ENCODE assay signal across 8 cellular contexts in the genomic region with DNA sequence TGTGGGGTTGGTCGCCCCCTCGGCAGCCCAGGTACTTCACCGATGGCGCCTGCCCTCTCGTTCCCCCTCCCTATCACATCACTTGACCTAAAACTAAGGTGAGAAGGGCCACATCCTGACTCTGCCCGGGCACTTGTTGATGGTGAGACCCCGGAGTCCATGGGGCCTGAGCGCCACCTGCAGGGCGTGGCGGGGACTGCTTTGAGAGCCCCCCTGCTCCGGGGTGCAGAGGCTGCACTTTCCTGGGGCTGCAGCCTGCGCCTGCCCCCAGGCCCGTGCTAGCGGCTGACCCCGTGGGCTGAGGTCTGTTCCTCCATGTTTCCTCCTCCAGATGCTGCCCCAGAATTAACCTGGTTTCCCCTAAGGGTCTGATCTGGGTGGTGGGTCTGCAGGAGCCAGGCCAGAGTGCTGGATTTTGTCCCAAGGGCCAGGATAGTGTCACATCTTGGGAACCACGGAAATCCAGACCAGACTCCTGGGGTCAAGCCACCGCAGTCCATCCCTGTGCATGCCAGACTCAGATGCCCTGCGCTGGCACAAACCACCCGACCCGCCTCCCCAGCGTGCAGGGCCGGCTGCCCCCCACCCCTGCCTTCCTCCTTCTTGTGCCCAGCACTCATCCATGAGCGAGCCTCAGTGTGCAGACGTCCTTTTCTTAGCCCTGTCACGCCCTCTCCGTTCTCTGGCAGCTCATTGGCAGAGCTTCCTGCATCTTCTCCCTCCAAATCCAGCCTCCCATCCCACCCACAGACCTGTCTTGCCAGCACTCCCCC. TPM values are rescaled to one million over a fixed set of nuclear protein-coding genes. Genes with fewer than 3 reads are reported as not detected.
DNase-seq lines count a peak whose midpoint lies in the region; ATAC-seq and TF ChIP-seq lines count a peak whose summit lies in the region.

No MANE protein-coding gene starts in this region.

- peaks cover 4% of the 10 kb centered on the region for H3K36me3 Mint-ChIP-seq in CD4-positive, CD25-positive, alpha-beta regulatory T cell

- H3K4me1 Mint-ChIP-seq in CD4-positive, CD25-positive, alpha-beta regulatory T cell, result peaks cover 5 to 37% (median 21%) of the 10 kb centered on the region in 4 donors

- no peaks in the 10 kb centered on the region for H3K36me3 ChIP-seq in CD4-positive, CD25-positive, alpha-beta regulatory T cell (ENCODE audit: control insufficient read depth, insufficient read depth, low read length)
- peaks cover 5% of the 10 kb centered on the region for H3K36me3 ChIP-seq in H7 (replicated peaks; ENCODE audit: control insufficient read depth, insufficient read depth, low read length)
- H3K36me3 ChIP-seq in SU-DHL-6 (ENCODE audit: low read length), result no peaks in the 10 kb centered on the region

- H3K9me3 ChIP-seq in CD4-positive, CD25-positive, alpha-beta regulatory T cell (ENCODE audit: control insufficient read depth in 2 of 2, low read length in 2 of 2), result no peaks in the 10 kb centered on the region
- no peaks in the 10 kb centered on the region for H3K9me3 ChIP-seq in SU-DHL-6 (ENCODE audit: insufficient read depth, low read length)

- ATAC-seq in CD4-positive, CD25-positive, alpha-beta regulatory T cell (ENCODE audit: low read depth in 2 of 2), result no peak

- H3K27me3 ChIP-seq in CD4-positive, CD25-positive, alpha-beta regulatory T cell (ENCODE audit: control insufficient read depth, insufficient read depth, low read length), result no peaks in the 10 kb centered on the region
- H3K27me3 ChIP-seq in H7 (ENCODE audit: control insufficient read depth, insufficient read depth, low read length), result no peaks in the 10 kb centered on the region
- H3K27me3 ChIP-seq in SU-DHL-6 (ENCODE audit: low read length), result no peaks in the 10 kb centered on the region

- H4K20me1 ChIP-seq in SU-DHL-6 (ENCODE audit: low read depth, low read length), result no peaks in the 10 kb centered on the region

- no peaks in the 10 kb centered on the region for H3K27me3 Mint-ChIP-seq in CD4-positive, CD25-positive, alpha-beta regulatory T cell

- no peak overlapping the region for H2AFZ ChIP-seq in SU-DHL-6 (ENCODE audit: low read depth, low read length, severe bottlenecking)

- H3K4me3 Mint-ChIP-seq in CD4-positive, CD25-positive, alpha-beta regulatory T cell, result peak overlapping the region in 2 of 4 donors; percentile 79 to 92

- peaks cover 32% of the 10 kb centered on the region for H3K79me2 ChIP-seq in SU-DHL-6 (ENCODE audit: insufficient read depth, low read length)

- peaks cover 29% of the 10 kb centered on the region for H3K4me1 ChIP-seq in CD4-positive, CD25-positive, alpha-beta regulatory T cell (ENCODE audit: control insufficient read depth, insufficient read depth, low read length, poor library complexity, severe bottlenecking)

- no peaks in the 10 kb centered on the region for H3K9me3 Mint-ChIP-seq in CD4-positive, CD25-positive, alpha-beta regulatory T cell

- H3F3A ChIP-seq in SU-DHL-6 (ENCODE audit: insufficient read depth), result 0 out of 2 replicates have a peak, but pooled peaks cover 7% of the 10 kb centered on the region

- no peak overlapping the region for H3K27ac ChIP-seq in CD4-positive, CD25-positive, alpha-beta regulatory T cell (ENCODE audit: insufficient read depth, low read length, poor library complexity, severe bottlenecking)
- no peak overlapping the region for H3K27ac ChIP-seq in SU-DHL-6 (ENCODE audit: low read depth, low read length)

- peak overlapping the region in 1 of 3 donors; percentile 25 for H3K27ac Mint-ChIP-seq in CD4-positive, CD25-positive, alpha-beta regulatory T cell

- H3K4me3 ChIP-seq in CD4-positive, CD25-positive, alpha-beta regulatory T cell (ENCODE audit: low read depth, low read length), result no peak overlapping the region
- H3K4me3 ChIP-seq in H7 (ENCODE audit: insufficient read depth, low read depth, low read length) (no peak overlapping the region), SU-DHL-6 (ENCODE audit: insufficient read depth, low read length, poor library complexity, severe bottlenecking) (no peak overlapping the region)

- DNase-seq in CD4-positive, CD25-positive, alpha-beta regulatory T cell, result peak; percentile 39 to 60 (median 57)
- DNase-seq in H7 (peak; percentile 98), iPS-NIHi11 (ENCODE audit: low spot score) (peak; percentile 84), GOT3 (lab: John Stamatoyannopoulos, UW) (no peak), inferior parietal cortex (ENCODE audit: extremely low spot score) (no peak)
- peak; percentile 49 for DNase-seq in activated naive CD8-positive, alpha-beta T cell treated with anti-CD3 and anti-CD28 coated beads, Interleukin-2, amount 50 U/mL, for 16 hours (ENCODE audit: low read depth, low spot score)
- peak; percentile 47 to 65 for DNase-seq in stimulated activated CD4-positive, alpha-beta T cell treated with anti-CD3 and anti-CD28 coated beads, Interleukin-4, amount 100 ng/mL, for 48 hours (ENCODE audit: low read depth in 2 of 2)

- peak; percentile 66 for TF ChIP-seq CTCF in SU-DHL-6 (IDR thresholded peaks at IDR 0.05; ENCODE audit: insufficient read depth, low read length, poor library complexity, severe bottlenecking)

- H3K9ac ChIP-seq in SU-DHL-6 (ENCODE audit: low read length), result no peak overlapping the region

- no peak overlapping the region for H3K4me2 ChIP-seq in SU-DHL-6 (ENCODE audit: low read depth, low read length, poor library complexity, severe bottlenecking)

- H3K9me2 ChIP-seq in SU-DHL-6 (replicated peaks; ENCODE audit: insufficient read depth, low read length), result no peaks in the 10 kb centered on the region

RNA-seq across cellular contexts. Expression of gene NDUFAF8, which starts 2.7 kb away (rescaled TPM):
- total RNA-seq in CD4-positive, CD25-positive, alpha-beta regulatory T cell, result 34.8 TPM
- polyA plus RNA-seq in CD4-positive, CD25-positive, alpha-beta regulatory T cell, result 10 to 100 TPM; 56.9 to 83.2 (median 78.6) TPM
- 32.6 and 38.8 TPM in 2 replicates for total RNA-seq in H7 (2014; rRNA removed; shearing (Covaris generic))

RNA-seq across cellular contexts. Expression of gene TEPSIN, which starts 3.0 kb away (rescaled TPM):
- total RNA-seq in CD4-positive, CD25-positive, alpha-beta regulatory T cell, result 113 TPM
- 1 to 10 TPM; 2.1 to 6.3 (median 5.7) TPM for polyA plus RNA-seq in CD4-positive, CD25-positive, alpha-beta regulatory T cell
- total RNA-seq in H7 (2014; rRNA removed; shearing (Covaris generic)), result 18.1 and 19.8 TPM in 2 replicates

RNA-seq across cellular contexts. Expression of gene CEP131, which starts 19.1 kb away (rescaled TPM):
- 9.9 TPM for total RNA-seq in CD4-positive, CD25-positive, alpha-beta regulatory T cell
- 1 to 10 TPM; 1.4 to 2.2 (median 2.0) TPM for polyA plus RNA-seq in CD4-positive, CD25-positive, alpha-beta regulatory T cell
- total RNA-seq in H7 (2014; rRNA removed; shearing (Covaris generic)), result 20.2 and 24.7 TPM in 2 replicates

RNA-seq across cellular contexts. Expression of gene SLC38A10, which starts 53.3 kb away (rescaled TPM):
- 66.3 TPM for total RNA-seq in CD4-positive, CD25-positive, alpha-beta regulatory T cell
- polyA plus RNA-seq in CD4-positive, CD25-positive, alpha-beta regulatory T cell, result 10 to 100 TPM; 38.2 to 60.1 (median 48.6) TPM
- 39.1 and 44.2 TPM in 2 replicates for total RNA-seq in H7 (2014; rRNA removed; shearing (Covaris generic))

Comparison
In these comparisons a context has a peak if more than half of its experiments do, and no peak if none do; other contexts are left out.
1. DNase-seq: peak in CD4-positive, CD25-positive, alpha-beta regulatory T cell (3 of 3), H7 (single experiment), activated naive CD8-positive, alpha-beta T cell treated with anti-CD3 and anti-CD28 coated beads, Interleukin-2, amount 50 U/mL, for 16 hours (single experiment), iPS-NIHi11 (single experiment) and stimulated activated CD4-positive, alpha-beta T cell treated with anti-CD3 and anti-CD28 coated beads, Interleukin-4, amount 100 ng/mL, for 48 hours (2 of 2); none in GOT3 (single experiment) and inferior parietal cortex (single experiment).